ENCODE assay signal across 20 cellular contexts in the genomic region with DNA sequence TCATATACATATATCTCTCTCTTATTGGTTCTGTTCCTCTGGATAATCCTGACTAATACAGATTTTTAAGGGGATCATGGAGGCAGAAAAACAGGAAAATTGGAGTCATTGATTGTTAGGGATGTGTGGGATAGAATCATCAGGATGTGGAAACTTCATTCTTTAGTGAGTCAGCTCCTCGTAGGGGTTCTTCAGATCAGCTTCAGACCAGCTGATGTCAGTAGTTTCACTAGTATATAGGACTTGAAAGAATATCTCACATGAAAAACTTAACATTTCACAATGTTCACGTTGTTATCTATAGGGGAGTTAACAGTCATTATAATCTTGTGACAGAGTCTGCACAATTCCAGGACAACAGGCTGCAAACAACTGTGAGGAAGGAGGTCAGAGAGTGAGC.
A peak's percentile ranks its signal among the peaks of the same experiment; 100 is the strongest.
DNase-seq lines count a peak whose midpoint lies in the region; ATAC-seq, FAIRE-seq and TF ChIP-seq lines count a peak whose summit lies in the region.
"Had no signal": no experiment of that assay in that cellular context is flagged by ENCODE, and none has a peak within 500 bp of the region (broad histone marks: within the 10 kb centered on the region; RNA-seq: fewer than 3 reads in every experiment).

No MANE protein-coding gene starts in this region.

- H3K27ac ChIP-seq in endothelial cell of umbilical vein (ENCODE audit: insufficient read depth, low read depth, low read length) (no peak overlapping the region), Karpas-422 (ENCODE audit: low read length) (no peak overlapping the region)
- H3K27ac ChIP-seq: RWPE1, testis had no signal

- H3K36me3 ChIP-seq in endothelial cell of umbilical vein (ENCODE audit: control insufficient read depth in 2 of 2, extremely low read depth in 1 of 2, insufficient read depth in 2 of 2, low read length in 2 of 2) (no peaks in the 10 kb centered on the region), Karpas-422 (ENCODE audit: insufficient read depth, low read length) (no peaks in the 10 kb centered on the region)

- intact Hi-C loops in endothelial cell of umbilical vein (cut with micrococcal nuclease): no loop called here

- POLR2A ChIA-PET in endothelial cell of umbilical vein (lab: Charles Lee): no interaction called here

- H3K4me2 ChIP-seq in endothelial cell of umbilical vein (ENCODE audit: insufficient read depth, low read length) (no peak overlapping the region), Karpas-422 (ENCODE audit: low read depth, low read length, poor library complexity, severe bottlenecking) (no peak overlapping the region)

- no peak for FAIRE-seq in endothelial cell of umbilical vein (lab: Jason Lieb, UNC)
- FAIRE-seq: frontal cortex had no signal

- H3K4me3 ChIP-seq in endothelial cell of umbilical vein (replicated peaks in 1 of 3; ENCODE audit: insufficient read depth in 1 of 3, low read depth in 1 of 3, low read length in 3 of 3) (no peak overlapping the region), Karpas-422 (ENCODE audit: low read length) (no peak overlapping the region)
- H3K4me3 ChIP-seq: testis had no signal

- H3K4me1 ChIP-seq in endothelial cell of umbilical vein (ENCODE audit: control insufficient read depth, extremely low read depth, insufficient read depth, low read length) (no peaks in the 10 kb centered on the region), Karpas-422 (ENCODE audit: low read length) (no peaks in the 10 kb centered on the region)
- H3K4me1 ChIP-seq: testis had no signal

- H3K27me3 ChIP-seq in endothelial cell of umbilical vein (ENCODE audit: control insufficient read depth in 2 of 2, insufficient read depth in 2 of 2, low read length in 2 of 2) (no peaks in the 10 kb centered on the region), Karpas-422 (ENCODE audit: low read length) (no peaks in the 10 kb centered on the region)
- H3K27me3 ChIP-seq: testis had no signal

- BruUV-seq in endothelial cell of umbilical vein (replicated peaks; lab: Mats Ljungman, UMichigan): no TSS peak

- no peak for ATAC-seq in HG02981 (IDR thresholded peaks at IDR 0.05; ENCODE audit: unreplicated experiment)
- ATAC-seq: effector memory CD8-positive, alpha-beta T cell; left lobe of liver had no signal

- DNase-seq in EL: peak; percentile 17
- peak; percentile 96 for DNase-seq in SK-MEL-5 (ENCODE audit: low read depth, low spot score)
- DNase-seq in endothelial cell of umbilical vein (ENCODE audit: low read depth, low spot score): peak; percentile 84
- peak; percentile 3 for DNase-seq in kidney tubule cell (ENCODE audit: low spot score)
- no peak for DNase-seq in glomerular visceral epithelial cell (ENCODE audit: extremely low spot score)
- no peak for DNase-seq in Karpas-422
- no peak for DNase-seq in retina
- DNase-seq: ACHN; activated CD4-positive, alpha-beta T cell treated with anti-CD3 and anti-CD28 coated beads, Interleukin-2, amount 50 U/mL, for 1 hour; CD4-positive, CD25-positive, alpha-beta regulatory T cell; DMS53; effector memory CD8-positive, alpha-beta T cell; NCI-H1694; NK-92 treated with Interleukin-12 subunit alpha and Interleukin-12 subunit beta, amount 100 ng/mL, for 24 hours; stimulated activated CD4-positive, alpha-beta T cell treated with anti-CD3 and anti-CD28 coated beads, Interleukin-15, amount 100 ng/mL, for 24 hours; testis had no signal

- H3K9me3 ChIP-seq in endothelial cell of umbilical vein (replicated peaks; ENCODE audit: control insufficient read depth, insufficient read depth, low read length): no peaks in the 10 kb centered on the region
- H3K9me3 ChIP-seq in Karpas-422 (ENCODE audit: low read length): peaks cover 22% of the 10 kb centered on the region
- H3K9me3 ChIP-seq: testis had no signal

- H3K79me2 ChIP-seq in endothelial cell of umbilical vein (ENCODE audit: control insufficient read depth, insufficient read depth, low read length): no peaks in the 10 kb centered on the region
- no peaks in the 10 kb centered on the region for H3K79me2 ChIP-seq in Karpas-422 (ENCODE audit: low read length)

- H3K9me1 ChIP-seq in endothelial cell of umbilical vein (replicated peaks; ENCODE audit: control insufficient read depth, extremely low read depth, insufficient read depth, low read length): no peaks in the 10 kb centered on the region

- no peaks in the 10 kb centered on the region for H3K9me2 ChIP-seq in Karpas-422 (replicated peaks; ENCODE audit: insufficient read depth, low read length)

- CTCF ChIA-PET in endothelial cell of umbilical vein (lab: Charles Lee): interaction anchor here (1.0 to 2.6 kb wide), 7 partner anchors 13 to 166 kb away, joined by 3 to 10 read pairs (median 3); no protein-coding TSS in a partner anchor

- no peak for TF ChIP-seq CTCF in endothelial cell of umbilical vein (IDR thresholded peaks at IDR 0.05; ENCODE audit: extremely low read depth in 1 of 2, insufficient read depth in 1 of 2, low read depth in 1 of 2, low read length in 2 of 2)

- dilution Hi-C loops in endothelial cell of umbilical vein (cut with MboI; ENCODE audit: extremely low pct_ligation_motif_present, low sequenced_read_pairs): no loop called here

- H2AFZ ChIP-seq in endothelial cell of umbilical vein (ENCODE audit: low read depth, low read length) (peak overlapping the region; percentile 75), Karpas-422 (ENCODE audit: low read length) (no peak overlapping the region)

- H4K20me1 ChIP-seq in endothelial cell of umbilical vein (replicated peaks; ENCODE audit: control insufficient read depth, extremely low read depth, insufficient read depth, low read length) (no peaks in the 10 kb centered on the region), Karpas-422 (ENCODE audit: insufficient read depth, low read depth, low read length) (no peaks in the 10 kb centered on the region)

- H3K9ac ChIP-seq in endothelial cell of umbilical vein (replicated peaks; ENCODE audit: extremely low read depth, insufficient read depth, low read length) (no peak overlapping the region), Karpas-422 (ENCODE audit: low read length) (no peak overlapping the region)

- in situ Hi-C loops in SK-MEL-5 (cut with HindIII; ENCODE audit: low pct_unique_long_range_greater_than_20kb, low sequenced_read_pairs): loop anchor here (5.0 kb wide), 1 partner anchor 39 kb away; no protein-coding TSS in a partner anchor

- no peak for TF ChIP-seq POLR2A in endothelial cell of umbilical vein (IDR thresholded peaks at IDR 0.05; ENCODE audit: low read depth, low read length)

TF ChIP-seq in endothelial cell of umbilical vein, 7 proteins besides CTCF, POLR2A, EP300 and RAD21:
- TF ChIP-seq GATA2 (IDR thresholded peaks at IDR 0.05; ENCODE audit: insufficient read depth, insufficient read length, low read depth, low read length) (no peak), FOS (IDR thresholded peaks at IDR 0.05; ENCODE audit: borderline replicate concordance, insufficient read depth, low read length) (peak; percentile 54)

Comparison
In these comparisons a context has a peak if more than half of its experiments do, and no peak if none do; other contexts are left out.
1. DNase-seq: peak in EL (single experiment), SK-MEL-5 (single experiment), endothelial cell of umbilical vein (single experiment) and kidney tubule cell (single experiment); none in glomerular visceral epithelial cell (single experiment), Karpas-422 (single experiment) and retina (single experiment).